15 cellular contexts compared by ENCODE assay signal in genomic region chr14:90593254-90594040, GRCh38.
DNase-seq lines count a peak whose midpoint lies in the region; ATAC-seq and TF ChIP-seq lines count a peak whose summit lies in the region.
"Had no signal": no experiment of that assay in that cellular context is flagged by ENCODE, and none has a peak within 500 bp of the region (broad histone marks: within the 10 kb centered on the region; RNA-seq: fewer than 3 reads in every experiment).

No MANE protein-coding gene starts in this region.

- H3K4me2 ChIP-seq in SK-N-SH: no peak overlapping the region
- peak overlapping the region; percentile 19 for H3K4me2 ChIP-seq in hepatocyte
- peak overlapping the region; percentile 57 for H3K4me2 ChIP-seq in smooth muscle cell

- no peak for TF ChIP-seq RAD21 in SK-N-SH (IDR thresholded peaks at IDR 0.05; ENCODE audit: low read length)

- no peak for TF ChIP-seq EP300 in SK-N-SH (IDR thresholded peaks at IDR 0.05; ENCODE audit: borderline replicate concordance in 1 of 2, low read depth in 1 of 2, low read length in 1 of 2)

- no peak overlapping the region for H2AFZ ChIP-seq in SK-N-SH (ENCODE audit: low read depth)
- no peak overlapping the region for H2AFZ ChIP-seq in hepatocyte
- no peak overlapping the region for H2AFZ ChIP-seq in smooth muscle cell (ENCODE audit: low read depth)

- CTCF ChIA-PET in SK-N-SH (lab: Yijun Ruan, JAX): interaction anchor here (1.1 to 2.0 kb wide), 2 partner anchors 104 to 194 kb away, joined by 3 to 7 read pairs; no protein-coding TSS in a partner anchor

- H3K9me2 ChIP-seq in SK-N-SH: no peaks in the 10 kb centered on the region
- no peaks in the 10 kb centered on the region for H3K9me2 ChIP-seq in hepatocyte (replicated peaks; ENCODE audit: insufficient read depth)

- H3K27ac ChIP-seq in SK-N-SH (ENCODE audit: low read depth in 2 of 2, low read length in 1 of 2): no peak overlapping the region; a peak in 1 of 4 replicates
- H3K27ac ChIP-seq in hepatocyte: no peak overlapping the region
- no peak overlapping the region for H3K27ac ChIP-seq in smooth muscle cell (ENCODE audit: low read depth)

- H3F3A ChIP-seq in SK-N-SH (replicated peaks; ENCODE audit: insufficient read depth): no peaks in the 10 kb centered on the region
- no peaks in the 10 kb centered on the region for H3F3A ChIP-seq in smooth muscle cell (ENCODE audit: low read depth)

- TF ChIP-seq CTCF in SK-N-SH (IDR thresholded peaks at IDR 0.05): no peak
- TF ChIP-seq CTCF in hepatocyte (IDR thresholded peaks at IDR 0.05; ENCODE audit: poor library complexity): no peak
- no peak for TF ChIP-seq CTCF in smooth muscle cell (IDR thresholded peaks at IDR 0.05; ENCODE audit: borderline replicate concordance, insufficient read depth, poor library complexity, severe bottlenecking)

- H4K20me1 ChIP-seq in SK-N-SH (ENCODE audit: insufficient read depth) (no peaks in the 10 kb centered on the region), hepatocyte (ENCODE audit: insufficient read depth, poor library complexity, severe bottlenecking) (no peaks in the 10 kb centered on the region), smooth muscle cell (ENCODE audit: low read depth) (no peaks in the 10 kb centered on the region)

- no peaks in the 10 kb centered on the region for H3K79me2 ChIP-seq in SK-N-SH (ENCODE audit: insufficient read depth)
- H3K79me2 ChIP-seq in hepatocyte: no peaks in the 10 kb centered on the region
- H3K79me2 ChIP-seq in smooth muscle cell (ENCODE audit: low read depth): no peaks in the 10 kb centered on the region

- ATAC-seq in SK-N-SH treated with all-trans-retinoic acid at 6 μM for 48 hours: no peak
- ATAC-seq: CD8-positive, alpha-beta T cell had no signal

- H3K9me3 ChIP-seq in SK-N-SH (no peaks in the 10 kb centered on the region), hepatocyte (ENCODE audit: low read depth) (no peaks in the 10 kb centered on the region), smooth muscle cell (replicated peaks; ENCODE audit: low read depth) (no peaks in the 10 kb centered on the region)

- no peak overlapping the region for H3K9ac ChIP-seq in SK-N-SH
- H3K9ac ChIP-seq in smooth muscle cell (ENCODE audit: low read depth): no peak overlapping the region

- DNase-seq in SK-N-SH: peak; percentile 64
- peak; percentile 62 for DNase-seq in SW480 (ENCODE audit: low spot score)
- no peak for DNase-seq in hepatocyte (ENCODE audit: low spot score)
- no peak for DNase-seq in smooth muscle cell (lab: John Stamatoyannopoulos, UW; ENCODE audit: unreplicated experiment)
- no peak for DNase-seq in hepatic stellate cell (ENCODE audit: low spot score)
- DNase-seq in NCI-H748 (lab: John Stamatoyannopoulos, UW; ENCODE audit: unreplicated experiment): no peak
- no peak for DNase-seq in COR-L47 (lab: John Stamatoyannopoulos, UW)
- DNase-seq: 8988T; CD8-positive, alpha-beta T cell; GDM1; IMR-90; NCI-H1105 treated with DMSO at 0.1 percent for 48 hours; NCI-H1930; NCI-H446 had no signal

- POLR2A ChIA-PET in SK-N-SH (lab: Yijun Ruan, JAX): no interaction called here

- H3K36me3 ChIP-seq in SK-N-SH (replicated peaks in 1 of 2; ENCODE audit: control insufficient read depth in 1 of 2, insufficient read depth in 2 of 2, low read length in 1 of 2) (peaks cover 0 to 6% of the 10 kb centered on the region in 2 experiments), hepatocyte (replicated peaks; ENCODE audit: insufficient read depth, low read depth) (no peaks in the 10 kb centered on the region), smooth muscle cell (ENCODE audit: low read depth) (no peaks in the 10 kb centered on the region)

- WGBS in SK-N-SH (ENCODE audit: low lambda C conversion rate): 83% methylated on average over 21 of the region's 25 CpGs
- 60% methylated on average over 25 of the region's 25 CpGs for WGBS in hepatocyte (ENCODE audit: low lambda C conversion rate, missing lambda C conversion rate)
- WGBS in smooth muscle cell (ENCODE audit: low lambda C conversion rate): 59% methylated on average over 25 of the region's 25 CpGs

- H3K27me3 ChIP-seq in SK-N-SH (ENCODE audit: insufficient read depth): no peaks in the 10 kb centered on the region
- no peaks in the 10 kb centered on the region for H3K27me3 ChIP-seq in hepatocyte
- H3K27me3 ChIP-seq in smooth muscle cell (ENCODE audit: low read depth): no peaks in the 10 kb centered on the region

- H3K4me1 ChIP-seq in SK-N-SH (ENCODE audit: control insufficient read depth in 1 of 2, insufficient read depth in 2 of 2, low read depth in 1 of 2, low read length in 1 of 2) (peaks cover 0 to 8% of the 10 kb centered on the region in 2 experiments; a peak in 1 of 4 replicates), hepatocyte (ENCODE audit: insufficient read depth) (no peaks in the 10 kb centered on the region), smooth muscle cell (ENCODE audit: low read depth) (peaks cover 10% of the 10 kb centered on the region)

- H3K4me3 ChIP-seq in SK-N-SH (ENCODE audit: low read depth in 2 of 2, low read length in 1 of 2) (no peak overlapping the region), hepatocyte (no peak overlapping the region), smooth muscle cell (no peak overlapping the region)

TF ChIP-seq in SK-N-SH, 30 proteins besides CTCF, POLR2A, EP300 and RAD21 (continues in another document):
- TF ChIP-seq ELF1 (IDR thresholded peaks at IDR 0.05): no peak
- TF ChIP-seq REST (IDR thresholded peaks at IDR 0.05; ENCODE audit: low read depth, low read length): no peak
- TF ChIP-seq TCF12 (IDR thresholded peaks at IDR 0.05): no peak
- TF ChIP-seq USF2 (IDR thresholded peaks at IDR 0.05; ENCODE audit: borderline replicate concordance, low read depth, low read length): no peak

TF ChIP-seq in SK-N-SH treated with all-trans-retinoic acid at 6 μM for 48 hours, 23 proteins besides CTCF, POLR2A, EP300 and RAD21:
- TF ChIP-seq TOX (CRISPR knock-in tag; IDR thresholded peaks at IDR 0.05; ENCODE audit: borderline replicate concordance): no peak
- TF ChIP-seq ZNF8 (CRISPR knock-in tag; IDR thresholded peaks at IDR 0.05): no peak
- TF ChIP-seq TSHZ2 (CRISPR knock-in tag; IDR thresholded peaks at IDR 0.05): no peak
- no peak for TF ChIP-seq ISL1 (CRISPR knock-in tag; IDR thresholded peaks at IDR 0.05)
- no peak for TF ChIP-seq ZFP30 (CRISPR knock-in tag; IDR thresholded peaks at IDR 0.05)
- no peak for TF ChIP-seq CREB5 (CRISPR knock-in tag; IDR thresholded peaks at IDR 0.05; ENCODE audit: low read depth)
- no peak for TF ChIP-seq ZNF70 (CRISPR knock-in tag; IDR thresholded peaks at IDR 0.05)
- TF ChIP-seq BACH2 (CRISPR knock-in tag; IDR thresholded peaks at IDR 0.05; ENCODE audit: borderline replicate concordance): no peak
- TF ChIP-seq ZNF565 (CRISPR knock-in tag; conservative IDR thresholded peaks at IDR 0.05; ENCODE audit: low read depth): no peak

Comparison
In these comparisons a context has a peak if more than half of its experiments do, and no peak if none do; other contexts are left out.
1. DNase-seq: peak in SK-N-SH (single experiment) and SW480 (single experiment); none in hepatocyte (single experiment), smooth muscle cell (single experiment), hepatic stellate cell (single experiment), NCI-H748 (single experiment) and COR-L47 (single experiment).